Comparison of ENCODE assay signal across 9 cellular contexts in the genomic region with DNA sequence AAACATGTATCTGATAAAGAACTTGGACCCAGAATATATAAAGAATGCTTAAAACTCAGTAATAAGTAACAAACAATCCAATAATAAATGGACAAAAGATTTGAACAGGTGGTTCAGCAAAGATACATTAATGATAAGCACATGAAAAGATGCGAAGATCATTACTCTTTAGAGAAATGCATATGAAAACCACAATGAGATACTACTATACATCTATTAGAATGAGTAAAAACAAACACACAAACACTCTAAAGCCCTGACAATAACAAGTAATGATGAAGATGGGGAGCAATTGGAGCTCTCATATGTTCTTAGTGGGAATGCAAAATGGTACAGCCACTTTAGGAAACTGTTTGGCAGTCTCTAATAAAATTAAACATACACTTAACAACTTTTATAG. TPM values are rescaled to one million over a fixed set of nuclear protein-coding genes. Genes with fewer than 3 reads are reported as not detected.
"Had no signal": no experiment of that assay in that cellular context is flagged by ENCODE, and none has a peak within 500 bp of the region (broad histone marks: within the 10 kb centered on the region; RNA-seq: fewer than 3 reads in every experiment).

No MANE protein-coding gene starts in this region.

- DNase-seq: IMR-90, KBM-7, KG1 had no signal

- H3K4me3 ChIP-seq: K562 had no signal

- H3K27ac ChIP-seq: HL-60, KMS-11 had no signal

- FAIRE-seq: HepG2, HTR-8/SVneo, K562 had no signal

- ATAC-seq: HepG2, K562 had no signal

- H3K4me2 ChIP-seq: KMS-11 had no signal

RNA-seq across cellular contexts. Expression of gene SP6, which starts 58.5 kb away (rescaled TPM):
- polyA plus RNA-seq: IgD-negative memory B cell had no signal
